In the genomic region with DNA sequence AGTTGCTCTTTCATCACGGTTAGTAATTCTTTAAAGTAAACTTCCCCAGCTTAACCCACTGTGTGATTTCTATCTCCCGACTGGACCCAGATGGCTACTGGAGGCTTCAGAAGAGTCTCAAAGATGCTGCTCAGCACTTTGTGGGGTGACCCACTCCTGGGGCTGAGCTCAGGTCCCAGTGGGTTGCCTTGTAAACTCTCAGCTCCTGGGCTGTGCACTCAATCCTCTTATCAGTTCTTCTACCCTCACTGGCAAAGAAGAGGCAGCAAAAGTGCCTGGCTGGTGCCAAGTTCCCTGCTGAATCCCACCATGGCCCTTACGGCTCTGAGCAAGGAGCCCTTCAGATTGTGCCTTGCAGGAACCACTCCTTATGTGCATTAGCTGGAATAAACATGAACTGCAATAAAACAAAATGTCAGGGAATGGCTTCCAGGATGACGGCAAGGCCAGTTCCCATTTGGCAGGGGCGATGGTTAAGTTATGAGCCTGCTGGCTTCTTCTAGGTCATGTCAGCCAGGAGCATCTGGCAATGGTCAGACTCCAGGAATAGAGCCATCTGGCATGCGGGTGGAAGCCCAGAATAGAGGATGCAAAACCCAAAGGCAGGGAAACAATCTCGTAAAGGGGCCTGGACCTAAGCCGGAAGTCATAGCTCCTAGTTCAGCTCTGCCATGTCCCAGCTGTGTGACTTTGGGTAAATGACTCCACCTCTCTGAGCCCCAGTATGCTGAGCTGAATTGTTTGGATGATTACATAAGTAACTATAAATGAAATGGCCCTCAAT, we compare ENCODE assay signal across 10 cellular contexts. TPM values are rescaled to one million over a fixed set of nuclear protein-coding genes. Genes with fewer than 3 reads are reported as not detected.
DNase-seq lines count a peak whose midpoint lies in the region; ATAC-seq and TF ChIP-seq lines count a peak whose summit lies in the region.
"Had no signal": no experiment of that assay in that cellular context is flagged by ENCODE, and none has a peak within 500 bp of the region (broad histone marks: within the 10 kb centered on the region; RNA-seq: fewer than 3 reads in every experiment).

No MANE protein-coding gene starts in this region.

- no peak overlapping the region for H3K27ac ChIP-seq in neural progenitor cell

- H3K27me3 ChIP-seq in BE2C: no peaks in the 10 kb centered on the region; the same call in 1 of the 2 replicates
- H3K27me3 ChIP-seq in neural progenitor cell: no peaks in the 10 kb centered on the region
- H3K27me3 ChIP-seq in H7 (ENCODE audit: control insufficient read depth, insufficient read depth, low read length): no peaks in the 10 kb centered on the region

- H3F3A ChIP-seq in neural progenitor cell (ENCODE audit: low read depth): no peaks in the 10 kb centered on the region

- H3K9me3 ChIP-seq in BE2C (no peaks in the 10 kb centered on the region), neural progenitor cell (ENCODE audit: low read depth) (no peaks in the 10 kb centered on the region)

- H3K36me3 ChIP-seq in BE2C (no peaks in the 10 kb centered on the region), neural progenitor cell (no peaks in the 10 kb centered on the region), H7 (replicated peaks; ENCODE audit: control insufficient read depth, insufficient read depth, low read length) (no peaks in the 10 kb centered on the region)

- peaks cover 10% of the 10 kb centered on the region for H3K4me1 Mint-ChIP-seq in neural progenitor cell
- H3K4me1 Mint-ChIP-seq in activated CD8-positive, alpha-beta memory T cell treated with anti-CD3 and anti-CD28 coated beads, Interleukin-2, amount 10 ng/mL, durations not matched to agents 7 days and 5 days: peaks cover 10% of the 10 kb centered on the region

- no peak overlapping the region for H3K4me2 ChIP-seq in neural progenitor cell

- TF ChIP-seq CTCF in BE2C (IDR thresholded peaks at IDR 0.05; ENCODE audit: low read depth, low read length) (no peak), fibroblast of villous mesenchyme (IDR thresholded peaks at IDR 0.05; ENCODE audit: insufficient read depth, low read depth, low read length) (no peak), neural progenitor cell (IDR thresholded peaks at IDR 0.05) (no peak)

- no peaks in the 10 kb centered on the region for H3K36me3 Mint-ChIP-seq in neural progenitor cell
- H3K36me3 Mint-ChIP-seq in activated CD8-positive, alpha-beta memory T cell treated with anti-CD3 and anti-CD28 coated beads, Interleukin-2, amount 10 ng/mL, durations not matched to agents 7 days and 5 days: no peaks in the 10 kb centered on the region

- H3K4me3 Mint-ChIP-seq in neural progenitor cell: no peak overlapping the region
- no peak overlapping the region for H3K4me3 Mint-ChIP-seq in activated CD8-positive, alpha-beta memory T cell treated with anti-CD3 and anti-CD28 coated beads, Interleukin-2, amount 10 ng/mL, durations not matched to agents 7 days and 5 days
- H3K4me3 Mint-ChIP-seq: activated CD4-positive, alpha-beta T cell treated with anti-CD3 and anti-CD28 coated beads, Interleukin-2, amount 10 ng/mL, durations not matched to agents 7 days and 5 days had no signal

- H3K4me1 ChIP-seq in BE2C: no peaks in the 10 kb centered on the region
- H3K4me1 ChIP-seq in neural progenitor cell: peaks cover 4% of the 10 kb centered on the region

- no peak for ATAC-seq in activated CD8-positive, alpha-beta memory T cell treated with anti-CD3 and anti-CD28 coated beads, Interleukin-2, amount 10 ng/mL, durations not matched to agents 7 days and 5 days
- no peak for ATAC-seq in HG03439 (IDR thresholded peaks at IDR 0.05; ENCODE audit: unreplicated experiment)

- H3K79me2 ChIP-seq in neural progenitor cell (ENCODE audit: low read depth): no peaks in the 10 kb centered on the region

- H2AFZ ChIP-seq in neural progenitor cell (replicated peaks): peak overlapping the region; percentile 97

- CTCF ChIA-PET in activated CD8-positive, alpha-beta memory T cell treated with anti-CD3 and anti-CD28 coated beads, Interleukin-2, amount 10 ng/mL, durations not matched to agents 7 days and 5 days (lab: Charles Lee): interaction anchor here (0.8 to 4.0 kb wide), 15 partner anchors 9 to 340 kb away, joined by 3 to 34 read pairs (median 10); partner anchors contain the start of genes DNM3, MYOCOS, PRRC2C and VAMP4

- no peaks in the 10 kb centered on the region for H3K9me3 Mint-ChIP-seq in neural progenitor cell
- no peaks in the 10 kb centered on the region for H3K9me3 Mint-ChIP-seq in activated CD8-positive, alpha-beta memory T cell treated with anti-CD3 and anti-CD28 coated beads, Interleukin-2, amount 10 ng/mL, durations not matched to agents 7 days and 5 days (ENCODE audit: low read depth)
- H3K9me3 Mint-ChIP-seq: activated CD4-positive, alpha-beta T cell treated with anti-CD3 and anti-CD28 coated beads, Interleukin-2, amount 10 ng/mL, durations not matched to agents 7 days and 5 days had no signal

- peak overlapping the region; percentile 22 for H3K27ac Mint-ChIP-seq in neural progenitor cell
- no peak overlapping the region for H3K27ac Mint-ChIP-seq in activated CD8-positive, alpha-beta memory T cell treated with anti-CD3 and anti-CD28 coated beads, Interleukin-2, amount 10 ng/mL, durations not matched to agents 7 days and 5 days
- H3K27ac Mint-ChIP-seq: activated CD4-positive, alpha-beta T cell treated with anti-CD3 and anti-CD28 coated beads, Interleukin-2, amount 10 ng/mL, durations not matched to agents 7 days and 5 days had no signal

- H3K4me3 ChIP-seq in BE2C (ENCODE audit: low read depth, low read length): no peak overlapping the region
- H3K4me3 ChIP-seq in fibroblast of villous mesenchyme (ENCODE audit: low read depth, low read length): no peak overlapping the region
- no peak overlapping the region for H3K4me3 ChIP-seq in neural progenitor cell
- no peak overlapping the region for H3K4me3 ChIP-seq in H7 (ENCODE audit: insufficient read depth, low read depth, low read length)

- DNase-seq in BE2C (peak; percentile 16), RPMI7951 (ENCODE audit: low read depth) (peak; percentile 71), fibroblast of villous mesenchyme (ENCODE audit: low read depth) (peak; percentile 61), neural progenitor cell (ENCODE audit: low spot score) (no peak), H7 (no peak), NCI-H2081 treated with DMSO at 0.1 percent for 48 hours (lab: John Stamatoyannopoulos, UW) (no peak)
- no peak for DNase-seq in activated CD8-positive, alpha-beta memory T cell treated with anti-CD3 and anti-CD28 coated beads, Interleukin-2, amount 10 ng/mL, durations not matched to agents 7 days and 5 days

- no peak overlapping the region for H3K9ac ChIP-seq in neural progenitor cell

- H3K27me3 Mint-ChIP-seq in neural progenitor cell (ENCODE audit: insufficient read depth, low read depth): peaks cover 4% of the 10 kb centered on the region
- peaks cover 11% of the 10 kb centered on the region for H3K27me3 Mint-ChIP-seq in activated CD8-positive, alpha-beta memory T cell treated with anti-CD3 and anti-CD28 coated beads, Interleukin-2, amount 10 ng/mL, durations not matched to agents 7 days and 5 days

- H4K20me1 ChIP-seq in neural progenitor cell (ENCODE audit: low read depth): no peaks in the 10 kb centered on the region

RNA-seq across cellular contexts. Expression of gene MYOC, which starts 6.7 kb away (rescaled TPM):
- polyA plus RNA-seq in BE2C (2012; ENCODE audit: insufficient read depth, insufficient read length, low read depth): not detected
- not detected in 2 replicates for total RNA-seq in RPMI7951 (2014; rRNA removed; shearing (Covaris generic))
- total RNA-seq in fibroblast of villous mesenchyme (not detected in 2 replicates), neural progenitor cell (ENCODE audit: low replicate concordance) (not detected in 2 replicates)
- not detected for total RNA-seq in activated CD8-positive, alpha-beta memory T cell treated with anti-CD3 and anti-CD28 coated beads, Interleukin-2, amount 10 ng/mL, durations not matched to agents 7 days and 5 days
- total RNA-seq in H7 (2014; rRNA removed; shearing (Covaris generic)): not detected in 2 replicates
- total RNA-seq: activated CD4-positive, alpha-beta T cell treated with anti-CD3 and anti-CD28 coated beads, Interleukin-2, amount 10 ng/mL, durations not matched to agents 7 days and 5 days; occipital lobe had no signal

RNA-seq across cellular contexts. Expression of gene MYOCOS, which starts 23.7 kb away (rescaled TPM):
- polyA plus RNA-seq in BE2C (2012; ENCODE audit: insufficient read depth, insufficient read length, low read depth): not detected
- total RNA-seq in RPMI7951 (2014; rRNA removed; shearing (Covaris generic)): not detected in 2 replicates
- total RNA-seq in fibroblast of villous mesenchyme: under 0.01 TPM in 1 of 2 replicates, not detected in the other
- not detected in 2 replicates for total RNA-seq in neural progenitor cell (ENCODE audit: low replicate concordance)
- not detected for total RNA-seq in activated CD8-positive, alpha-beta memory T cell treated with anti-CD3 and anti-CD28 coated beads, Interleukin-2, amount 10 ng/mL, durations not matched to agents 7 days and 5 days
- not detected in 2 replicates for total RNA-seq in H7 (2014; rRNA removed; shearing (Covaris generic))
- total RNA-seq: occipital lobe had no signal

Comparison
In these comparisons a context has a peak if more than half of its experiments do, and no peak if none do; other contexts are left out.
1. DNase-seq: peak in BE2C (single experiment), RPMI7951 (single experiment) and fibroblast of villous mesenchyme (single experiment); none in neural progenitor cell (single experiment), activated CD8-positive, alpha-beta memory T cell treated with anti-CD3 and anti-CD28 coated beads, Interleukin-2, amount 10 ng/mL, durations not matched to agents 7 days and 5 days (single experiment), H7 (single experiment) and NCI-H2081 treated with DMSO at 0.1 percent for 48 hours (single experiment).